In the genomic region with DNA sequence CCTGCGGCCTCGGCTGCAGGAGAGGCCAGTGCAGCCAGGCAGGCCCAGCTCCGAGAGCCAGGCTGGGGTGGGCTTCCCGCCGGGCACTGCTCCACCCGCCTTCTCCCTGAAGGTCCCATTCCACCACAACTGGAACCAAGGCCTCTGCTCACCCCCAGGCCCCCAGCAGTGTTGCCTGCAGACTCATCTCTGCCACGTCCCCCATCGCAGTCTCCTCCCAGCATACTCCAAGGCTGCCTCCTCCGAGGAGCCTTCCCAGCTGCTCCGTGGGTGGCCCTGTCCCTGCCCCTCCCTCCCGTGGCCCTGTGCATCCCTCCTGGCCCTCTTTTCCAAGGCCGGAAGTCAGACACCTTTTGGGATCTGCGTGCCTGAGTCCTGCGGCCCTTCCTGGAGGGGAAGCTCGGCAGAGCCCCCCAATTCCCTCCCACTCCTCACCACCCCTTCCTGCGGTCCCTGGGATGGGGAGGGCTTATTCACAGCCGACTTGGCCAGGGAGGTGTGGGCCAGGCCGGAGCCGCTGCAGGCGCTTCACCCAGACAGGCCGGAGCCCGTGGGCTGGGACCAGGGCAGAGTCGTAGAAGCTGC, we compare ENCODE assay signal across 1 cellular context.
TF ChIP-seq lines count a peak whose summit lies in the region.

No MANE protein-coding gene starts in this region.

TF ChIP-seq in K562, 482 proteins besides CTCF, POLR2A, EP300 and RAD21 (continued from another document):
- TF ChIP-seq ZNF224 (CRISPR knock-in tag; IDR thresholded peaks at IDR 0.05) (no peak), RHOXF2B (CRISPR knock-in tag; conservative IDR thresholded peaks at IDR 0.05) (no peak)
TF ChIP-seq in K562: peak in this region for 1.
